ENCODE assay signal across 33 cellular contexts in the genomic region with DNA sequence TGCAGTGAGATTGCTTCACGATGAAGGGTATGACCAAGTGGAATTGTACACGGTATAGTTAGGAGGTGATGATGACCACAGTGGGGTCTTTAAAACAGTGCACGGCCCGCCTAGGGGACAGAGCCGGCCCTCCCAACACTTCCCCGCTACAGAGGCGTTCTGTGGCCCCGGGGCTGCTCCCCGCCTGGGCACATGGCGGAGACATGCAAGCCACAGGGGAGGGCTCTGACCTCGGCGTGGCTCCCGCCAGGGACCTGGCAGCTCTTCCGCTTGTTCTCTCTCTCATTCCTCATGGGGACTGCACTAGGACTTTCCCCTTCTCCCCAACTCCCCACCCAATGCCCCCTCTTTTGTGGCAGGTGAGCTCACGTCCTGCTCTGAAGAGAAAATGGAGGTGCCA.
"Had no signal": no experiment of that assay in that cellular context is flagged by ENCODE, and none has a peak within 500 bp of the region (broad histone marks: within the 10 kb centered on the region; RNA-seq: fewer than 3 reads in every experiment).

No MANE protein-coding gene starts in this region.

- H3K27me3 Mint-ChIP-seq: naive B cell; stimulated activated memory B cell treated with anti-CD40 and anti-IgM and Interleukin-4, amounts not matched to agents 10 μg/mL and 1 μg/mL and 100 μg/mL, for 72 hours had no signal

- H3K4me3 ChIP-seq: colonic mucosa, esophagus muscularis mucosa, gastroesophageal sphincter, heart right ventricle, left lung, mucosa of descending colon, prostate gland, right atrium auricular region, smooth muscle cell, testis, tibial artery had no signal

- FAIRE-seq: endothelial cell of umbilical vein, islet of Langerhans, urothelium cell line had no signal

- H3K27ac ChIP-seq: colonic mucosa, esophagus muscularis mucosa, foreskin keratinocyte, gastroesophageal sphincter, heart right ventricle, left lung, neutrophil, parathyroid adenoma, prostate gland, right atrium auricular region, testis, tibial artery had no signal

- H3K4me1 Mint-ChIP-seq: mesothelial cell of epicardium; naive B cell; nephron; stimulated activated memory B cell treated with anti-CD40 and anti-IgM and Interleukin-4, amounts not matched to agents 10 μg/mL and 1 μg/mL and 100 μg/mL, for 72 hours had no signal

- H3K4me1 ChIP-seq: colonic mucosa, esophagus muscularis mucosa, foreskin keratinocyte, gastroesophageal sphincter, heart right ventricle, left lung, parathyroid adenoma, prostate gland, right atrium auricular region, testis, tibial artery had no signal

- H3K9me3 Mint-ChIP-seq: dendritic cell treated with granulocyte-macrophage colony-stimulating factor and Interleukin-4, amounts not matched to agents 40 ng/mL and 50 ng/mL, for 4 days; mesothelial cell of epicardium; nephron; type B pancreatic cell had no signal

- H3K36me3 Mint-ChIP-seq: mesothelial cell of epicardium; naive B cell; stimulated activated memory B cell treated with anti-CD40 and anti-IgM and Interleukin-4, amounts not matched to agents 10 μg/mL and 1 μg/mL and 100 μg/mL, for 72 hours; type B pancreatic cell had no signal

- H3K27ac Mint-ChIP-seq: dendritic cell treated with granulocyte-macrophage colony-stimulating factor and Interleukin-4, amounts not matched to agents 40 ng/mL and 50 ng/mL, for 4 days; mesothelial cell of epicardium; nephron; stimulated activated memory B cell treated with anti-CD40 and anti-IgM and Interleukin-4, amounts not matched to agents 10 μg/mL and 1 μg/mL and 100 μg/mL, for 72 hours; type B pancreatic cell had no signal

- H3K4me3 Mint-ChIP-seq: dendritic cell treated with granulocyte-macrophage colony-stimulating factor and Interleukin-4, amounts not matched to agents 40 ng/mL and 50 ng/mL, for 4 days; mesothelial cell of epicardium; naive B cell; nephron; stimulated activated memory B cell treated with anti-CD40 and anti-IgM and Interleukin-4, amounts not matched to agents 10 μg/mL and 1 μg/mL and 100 μg/mL, for 72 hours; type B pancreatic cell had no signal

- DNase-seq: colonic mucosa; effector memory CD4-positive, alpha-beta T cell; foreskin keratinocyte; glutamatergic neuron; heart right ventricle; hippocampal formation; left cardiac atrium; left lung; mesenchymal stem cell; mucosa of descending colon; naive B cell; stimulated activated CD4-positive, alpha-beta T cell treated with anti-CD3 and anti-CD28 coated beads, Interleukin-12 subunit alpha, Interleukin-12 subunit beta, amount 100 ng/mL, for 4 hours; stimulated activated CD4-positive, alpha-beta T cell treated with anti-CD3 and anti-CD28 coated beads, Interleukin-1b, Interleukin-23, amount 100 ng/mL, for 48 hours; stimulated activated CD4-positive, alpha-beta T cell treated with anti-CD3 and anti-CD28 coated beads, Interleukin-4, amount 100 ng/mL, for 1 hour; stimulated activated naive CD8-positive, alpha-beta T cell treated with anti-CD3 and anti-CD28 coated beads, Interleukin-15, Interleukin-2, amounts not matched to agents 100 U/mL and 50 U/mL, for 24 hours; substantia nigra; testis; tibial artery had no signal

- H3K36me3 ChIP-seq: colonic mucosa, esophagus muscularis mucosa, gastroesophageal sphincter, heart right ventricle, left lung, neutrophil, prostate gland, right atrium auricular region, tibial artery had no signal

- H3K79me2 ChIP-seq: parathyroid adenoma had no signal

- H2AFZ ChIP-seq: parathyroid adenoma had no signal

- H3K9ac ChIP-seq: parathyroid adenoma had no signal

- H3K9me3 ChIP-seq: colonic mucosa, esophagus muscularis mucosa, gastroesophageal sphincter, heart right ventricle, left lung, mucosa of descending colon, neutrophil, prostate gland, right atrium auricular region, testis, tibial artery had no signal

- H3K27me3 ChIP-seq: colonic mucosa, foreskin keratinocyte, right atrium auricular region, testis, tibial artery had no signal

- H3K4me2 ChIP-seq: smooth muscle cell had no signal

- ATAC-seq: foreskin keratinocyte; gastroesophageal sphincter; heart right ventricle; left cardiac atrium; left lung; mucosa of descending colon; stimulated activated memory B cell treated with anti-CD40 and anti-IgM and Interleukin-4, amounts not matched to agents 10 μg/mL and 1 μg/mL and 100 μg/mL, for 72 hours; stimulated activated naive CD8-positive, alpha-beta T cell treated with anti-CD3 and anti-CD28 coated beads, Interleukin-15, Interleukin-2, amounts not matched to agents 100 U/mL and 50 U/mL, for 24 hours had no signal
